ENCODE assay signal across 13 cellular contexts in the genomic region with DNA sequence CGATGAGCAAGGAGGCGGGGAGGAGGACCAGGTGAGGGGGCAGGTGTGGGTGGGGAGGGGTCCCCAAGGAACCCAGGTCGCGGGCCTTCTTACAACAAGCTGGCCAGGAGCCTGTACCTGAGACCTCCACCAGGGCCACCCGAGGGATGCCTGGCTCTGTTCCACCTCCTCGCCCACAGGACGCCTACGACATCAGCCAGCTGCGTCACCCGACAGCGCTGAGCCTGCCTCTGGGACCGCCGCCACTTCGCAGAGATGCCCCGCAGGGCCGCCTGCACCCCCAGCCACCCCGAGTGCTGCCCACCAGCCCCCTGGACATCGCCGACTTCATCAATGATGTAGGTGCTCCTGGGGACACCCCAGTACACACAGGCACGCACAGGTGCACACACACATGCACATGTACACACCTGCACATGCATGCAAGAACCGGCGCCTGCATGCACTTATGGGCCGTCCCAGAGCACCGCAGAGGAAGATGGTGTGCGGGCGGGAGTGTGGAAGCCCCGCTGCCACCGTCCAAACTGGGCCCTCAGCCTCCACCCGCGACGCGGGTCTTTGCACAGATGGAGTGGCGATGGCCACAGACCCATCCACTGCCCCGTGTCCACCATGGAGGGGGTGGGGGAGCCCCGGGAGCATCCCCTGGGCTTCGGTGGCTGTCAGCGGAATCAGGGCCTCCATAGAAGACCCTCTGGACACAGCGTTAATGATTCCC. TPM values are rescaled to one million over a fixed set of nuclear protein-coding genes. Genes with fewer than 3 reads are reported as not detected.
DNase-seq lines count a peak whose midpoint lies in the region; ATAC-seq, FAIRE-seq and TF ChIP-seq lines count a peak whose summit lies in the region.
"Had no signal": no experiment of that assay in that cellular context is flagged by ENCODE, and none has a peak within 500 bp of the region (broad histone marks: within the 10 kb centered on the region; RNA-seq: fewer than 3 reads in every experiment).

No MANE protein-coding gene starts in this region.

- peaks cover 6% of the 10 kb centered on the region; the same call in 1 of the 2 replicates for H3K23me2 ChIP-seq in H1 (ENCODE audit: low read depth, low read length)

- H3K79me1 ChIP-seq in H1 (ENCODE audit: low read depth, low read length): no peaks in the 10 kb centered on the region

- H3K9me3 ChIP-seq in H1 (ENCODE audit: insufficient read depth in 2 of 2, low read depth in 1 of 2, low read length in 1 of 2): no peaks in the 10 kb centered on the region; a peak in 1 of 4 replicates
- no peaks in the 10 kb centered on the region for H3K9me3 ChIP-seq in gastroesophageal sphincter
- no peaks in the 10 kb centered on the region for H3K9me3 ChIP-seq in esophagus muscularis mucosa
- H3K9me3 ChIP-seq: psoas muscle had no signal

- H3K27me3 Mint-ChIP-seq in activated CD4-positive, alpha-beta memory T cell treated with anti-CD3 and anti-CD28 coated beads for 36 hours: no peaks in the 10 kb centered on the region
- peaks cover 3% of the 10 kb centered on the region for H3K27me3 Mint-ChIP-seq in activated CD4-positive, alpha-beta memory T cell treated with anti-CD3 and anti-CD28 coated beads, Interleukin-2, amount 10 ng/mL, durations not matched to agents 7 days and 5 days

- no peak for TF ChIP-seq RAD21 in H1 (IDR thresholded peaks at IDR 0.05 in 1 of 2, conservative IDR thresholded peaks at IDR 0.05 in 1 of 2; ENCODE audit: low read depth in 2 of 2, low read length in 2 of 2)

- POLR2A ChIA-PET in activated CD4-positive, alpha-beta memory T cell treated with anti-CD3 and anti-CD28 coated beads for 36 hours (lab: Charles Lee): interaction anchor here (1.4 kb wide), 1 partner anchor 337 kb away, joined by 4 read pairs; the partner anchor contains the start of genes GALNS and TRAPPC2L
- POLR2A ChIA-PET in activated CD4-positive, alpha-beta memory T cell treated with anti-CD3 and anti-CD28 coated beads, Interleukin-2, amount 10 ng/mL, durations not matched to agents 7 days and 5 days (lab: Charles Lee): no interaction called here
- POLR2A ChIA-PET in H1 (lab: Charles Lee; ENCODE audit: partially characterized antibody): interaction anchor here (1.0 kb wide), 1 partner anchor 24 kb away, joined by 3 read pairs; the partner anchor contains the start of gene ZNF778

- H3K36me3 Mint-ChIP-seq in activated CD4-positive, alpha-beta memory T cell treated with anti-CD3 and anti-CD28 coated beads for 36 hours: no peaks in the 10 kb centered on the region
- no peaks in the 10 kb centered on the region for H3K36me3 Mint-ChIP-seq in activated CD4-positive, alpha-beta memory T cell treated with anti-CD3 and anti-CD28 coated beads, Interleukin-2, amount 10 ng/mL, durations not matched to agents 7 days and 5 days (ENCODE audit: low read depth)

- no peak overlapping the region for H3K56ac ChIP-seq in H1 (replicated peaks; ENCODE audit: insufficient read length, low read depth, low read length)

- H3K4me3 Mint-ChIP-seq in activated CD4-positive, alpha-beta memory T cell treated with anti-CD3 and anti-CD28 coated beads for 36 hours: no peak overlapping the region
- no peak overlapping the region for H3K4me3 Mint-ChIP-seq in activated CD4-positive, alpha-beta memory T cell treated with anti-CD3 and anti-CD28 coated beads, Interleukin-2, amount 10 ng/mL, durations not matched to agents 7 days and 5 days

- no peak overlapping the region for H3K18ac ChIP-seq in H1 (ENCODE audit: extremely low read depth, low read length)

- H2AK5ac ChIP-seq in H1 (ENCODE audit: low read depth, low read length): no peak overlapping the region

- H3K4ac ChIP-seq in H1 (replicated peaks; ENCODE audit: insufficient read length, low read depth, low read length): no peak overlapping the region

- no peak for ATAC-seq in gastroesophageal sphincter

- no peak overlapping the region for H3K27ac Mint-ChIP-seq in activated CD4-positive, alpha-beta memory T cell treated with anti-CD3 and anti-CD28 coated beads for 36 hours
- no peak overlapping the region for H3K27ac Mint-ChIP-seq in activated CD4-positive, alpha-beta memory T cell treated with anti-CD3 and anti-CD28 coated beads, Interleukin-2, amount 10 ng/mL, durations not matched to agents 7 days and 5 days

- H4K8ac ChIP-seq in H1 (ENCODE audit: extremely low read depth, insufficient read depth, low read length): no peak overlapping the region

- FAIRE-seq in H1 (lab: Jason Lieb, UNC): no peak

- H2BK120ac ChIP-seq in H1 (replicated peaks; ENCODE audit: low read depth, low read length): no peak overlapping the region

- intact Hi-C loops in activated CD4-positive, alpha-beta memory T cell treated with anti-CD3 and anti-CD28 coated beads for 36 hours (cut with micrococcal nuclease): no loop called here
- intact Hi-C loops in posterior vena cava (cut with DNase I) (no loop called here), esophagus muscularis mucosa (cut with DNase I) (no loop called here)

- no peak overlapping the region for H2BK12ac ChIP-seq in H1 (ENCODE audit: low read depth, low read length)

- peaks cover 2 to 6% of the 10 kb centered on the region in 2 experiments for H4K20me1 ChIP-seq in H1 (replicated peaks in 1 of 2; ENCODE audit: control insufficient read depth in 1 of 2, insufficient read depth in 2 of 2, low read length in 2 of 2)

- no peak overlapping the region for H3K9ac ChIP-seq in H1 (replicated peaks in 1 of 4; ENCODE audit: extremely low read depth in 1 of 4, low read depth in 3 of 4, low read length in 3 of 4)

- H3K36me3 ChIP-seq in GM06990 (ENCODE audit: control insufficient read depth, insufficient read depth, low read length) (no peaks in the 10 kb centered on the region), H1 (ENCODE audit: control insufficient read depth in 2 of 4, insufficient read depth in 4 of 4, low read length in 3 of 4) (no peaks in the 10 kb centered on the region), gastroesophageal sphincter (no peaks in the 10 kb centered on the region), esophagus muscularis mucosa (no peaks in the 10 kb centered on the region)

- H3K4me1 ChIP-seq in H1 (replicated peaks in 1 of 4; ENCODE audit: control insufficient read depth in 3 of 4, insufficient read depth in 4 of 4, low read length in 3 of 4) (no peaks in the 10 kb centered on the region; a peak in 2 of 7 replicates), gastroesophageal sphincter (peaks cover 0 to 19% (median 6%) of the 10 kb centered on the region in 3 donors), esophagus muscularis mucosa (peaks cover 8 to 24% (median 23%) of the 10 kb centered on the region in 4 donors)
- H3K4me1 ChIP-seq: psoas muscle had no signal

- H3K27ac ChIP-seq in H1 (ENCODE audit: low read depth, low read length): no peak overlapping the region
- H3K27ac ChIP-seq in gastroesophageal sphincter: no peak overlapping the region
- no peak overlapping the region for H3K27ac ChIP-seq in esophagus muscularis mucosa (replicated peaks in 1 of 4)
- H3K27ac ChIP-seq: psoas muscle had no signal

- H3K4me2 ChIP-seq in H1 (ENCODE audit: insufficient read depth in 1 of 2, low read depth in 2 of 2, low read length in 2 of 2): peak overlapping the region; percentile 56 to 70

- no peak overlapping the region for H2BK20ac ChIP-seq in H1 (ENCODE audit: low read length)

- H3K4me3 ChIP-seq in GM06990 (replicated peaks; ENCODE audit: low read depth, low read length) (no peak overlapping the region), H1 (ENCODE audit: extremely low read depth in 1 of 4, insufficient read depth in 2 of 4, low read depth in 3 of 4, low read length in 4 of 4) (peak overlapping the region in 1 of 4 experiments; percentile 56; a peak in 2 of 8 replicates), gastroesophageal sphincter (peak overlapping the region in 1 of 2 donors; percentile 56), esophagus muscularis mucosa (peak overlapping the region in 1 of 4 donors; percentile 33)
- H3K4me3 ChIP-seq: psoas muscle had no signal

- H2BK15ac ChIP-seq in H1 (ENCODE audit: low read length): no peak overlapping the region

- no peak for TF ChIP-seq EP300 in H1 (IDR thresholded peaks at IDR 0.05; ENCODE audit: borderline replicate concordance in 1 of 2, low read depth in 2 of 2, low read length in 2 of 2)
- no peak for TF ChIP-seq EP300 in gastroesophageal sphincter (IDR thresholded peaks at IDR 0.05)
- TF ChIP-seq EP300 in esophagus muscularis mucosa (IDR thresholded peaks at IDR 0.05): no peak

- H4K91ac ChIP-seq in H1 (replicated peaks; ENCODE audit: insufficient read length, low read length): no peak overlapping the region

- H2AFZ ChIP-seq in H1 (ENCODE audit: low read length): no peak overlapping the region; the same call in 1 of the 2 replicates

- no peak overlapping the region for H3K23ac ChIP-seq in H1 (ENCODE audit: insufficient read length)

- TF ChIP-seq CTCF in GM06990 (IDR thresholded peaks at IDR 0.05; ENCODE audit: insufficient read depth, low read length, poor library complexity, severe bottlenecking) (no peak), H1 (IDR thresholded peaks at IDR 0.05; ENCODE audit: control extremely low read depth in 1 of 3, insufficient read depth in 1 of 3, low read depth in 1 of 3, low read length in 3 of 3) (no peak), gastroesophageal sphincter (IDR thresholded peaks at IDR 0.05) (no peak), esophagus muscularis mucosa (IDR thresholded peaks at IDR 0.05) (no peak)

- no peak overlapping the region for H3K14ac ChIP-seq in H1 (ENCODE audit: insufficient read length)

- H3K27me3 ChIP-seq in GM06990 (replicated peaks; ENCODE audit: control insufficient read depth, insufficient read depth, low read length) (no peaks in the 10 kb centered on the region; the same call in 1 of the 2 replicates), H1 (replicated peaks in 1 of 4; ENCODE audit: control insufficient read depth in 3 of 4, extremely low read depth in 1 of 4, insufficient read depth in 3 of 4, low read length in 3 of 4) (peaks cover 0 to 9% (median 6%) of the 10 kb centered on the region in 4 experiments; a peak in 6 of 7 replicates), gastroesophageal sphincter (peaks cover 34% of the 10 kb centered on the region), esophagus muscularis mucosa (peaks cover 0 to 32% (median 8%) of the 10 kb centered on the region in 4 donors)

- no peak for TF ChIP-seq POLR2A in H1 (IDR thresholded peaks at IDR 0.05; ENCODE audit: control extremely low read depth in 1 of 2, low read depth in 2 of 2, low read length in 2 of 2)
- no peak for TF ChIP-seq POLR2A in gastroesophageal sphincter (IDR thresholded peaks at IDR 0.05)
- no peak for TF ChIP-seq POLR2A in esophagus muscularis mucosa (IDR thresholded peaks at IDR 0.05; ENCODE audit: low read depth)

- H4K5ac ChIP-seq in H1 (ENCODE audit: insufficient read length, low read depth, low read length): no peak overlapping the region

- DNase-seq in activated CD4-positive, alpha-beta memory T cell treated with anti-CD3 and anti-CD28 coated beads for 36 hours: peak; percentile 16
- no peak for DNase-seq in activated CD4-positive, alpha-beta memory T cell treated with anti-CD3 and anti-CD28 coated beads, Interleukin-2, amount 10 ng/mL, durations not matched to agents 7 days and 5 days
- peak; percentile 27 for DNase-seq in GM06990 (ENCODE audit: extremely low read depth, insufficient read length)
- DNase-seq in H1 (ENCODE audit: low read depth in 1 of 2, low spot score in 2 of 2): peak in 1 of 2 experiments; percentile 60
- peak; percentile 78 for DNase-seq in posterior vena cava (ENCODE audit: low spot score)
- DNase-seq in NCI-H1092 (lab: John Stamatoyannopoulos, UW): no peak
- DNase-seq in esophagus muscularis mucosa (ENCODE audit: extremely low spot score): no peak
- DNase-seq: cortex of kidney, NCI-H1436 had no signal

- 79% methylated on average over 32 of the region's 38 CpGs; no CpG with 5 or more reads in 1 of the 2 experiments for WGBS in H1 (ENCODE audit: extremely low coverage in 1 of 2, insufficient coverage in 1 of 2, insufficient read length in 1 of 2, insufficient replicate concordance in 2 of 2, low coverage in 1 of 2, low lambda C conversion rate in 2 of 2, missing lambda C conversion rate in 1 of 2), 2 experiments
- 67% methylated on average over 3 of the region's 38 CpGs; no CpG with 5 or more reads in 1 of the 2 donors for WGBS in gastroesophageal sphincter (ENCODE audit: low coverage in 1 of 2), 2 donors
- WGBS in esophagus muscularis mucosa: 71% methylated on average over 31 of the region's 38 CpGs

- no peaks in the 10 kb centered on the region for H3K4me1 Mint-ChIP-seq in activated CD4-positive, alpha-beta memory T cell treated with anti-CD3 and anti-CD28 coated beads for 36 hours (ENCODE audit: low read depth)
- H3K4me1 Mint-ChIP-seq in activated CD4-positive, alpha-beta memory T cell treated with anti-CD3 and anti-CD28 coated beads, Interleukin-2, amount 10 ng/mL, durations not matched to agents 7 days and 5 days: no peaks in the 10 kb centered on the region

- CTCF ChIA-PET in activated CD4-positive, alpha-beta memory T cell treated with anti-CD3 and anti-CD28 coated beads for 36 hours (lab: Charles Lee): no interaction called here
- CTCF ChIA-PET in activated CD4-positive, alpha-beta memory T cell treated with anti-CD3 and anti-CD28 coated beads, Interleukin-2, amount 10 ng/mL, durations not matched to agents 7 days and 5 days (lab: Charles Lee): no interaction called here
- CTCF ChIA-PET in H1 (lab: Charles Lee; ENCODE audit: partially characterized antibody): interaction anchor here (1.6 to 1.9 kb wide), 2 partner anchors 20 to 26 kb away, joined by 4 to 7 read pairs; no protein-coding TSS in a partner anchor

- H2BK5ac ChIP-seq in H1 (ENCODE audit: low read depth, low read length): no peak overlapping the region; the same call in 1 of the 2 replicates

- H3K79me2 ChIP-seq in H1 (ENCODE audit: control insufficient read depth in 1 of 2, insufficient read depth in 2 of 2, low read length in 2 of 2): no peaks in the 10 kb centered on the region

- H3K9me3 Mint-ChIP-seq in activated CD4-positive, alpha-beta memory T cell treated with anti-CD3 and anti-CD28 coated beads for 36 hours: no peaks in the 10 kb centered on the region
- no peaks in the 10 kb centered on the region for H3K9me3 Mint-ChIP-seq in activated CD4-positive, alpha-beta memory T cell treated with anti-CD3 and anti-CD28 coated beads, Interleukin-2, amount 10 ng/mL, durations not matched to agents 7 days and 5 days

RNA-seq across cellular contexts. Expression of gene SLC22A31, which starts 6.6 kb away (rescaled TPM):
- under 1 TPM; 0.39 to 0.45 TPM for total RNA-seq in activated CD4-positive, alpha-beta memory T cell treated with anti-CD3 and anti-CD28 coated beads for 36 hours
- under 1 TPM; 0.23 to 0.53 TPM for total RNA-seq in activated CD4-positive, alpha-beta memory T cell treated with anti-CD3 and anti-CD28 coated beads, Interleukin-2, amount 10 ng/mL, durations not matched to agents 7 days and 5 days
- total RNA-seq in H1 (2021; fragmentation: NEBNext Ultra II Directional; extraction: Animal tissue kit (Norgen Biotek cat#: 25700)): 10.6 and 11.1 TPM in 2 replicates
- polyA plus RNA-seq in H1 (2011; rRNA removed): 7.7 and 7.9 TPM in 2 replicates
- 6.7 TPM for polyA plus RNA-seq in H1 (2011; cell fraction: cytosol; rRNA removed)
- polyA plus RNA-seq in H1 (2011; cell fraction: nucleus; rRNA removed): 50.6 TPM
- 5.9 to 13.0 TPM (median 10.2 TPM) in 4 replicates for polyA plus RNA-seq in H1 (2012, experiment 1 of 2)
- 5.9 TPM for polyA plus RNA-seq in H1 (2012, experiment 2 of 2)
- polyA plus RNA-seq in H1 (2013, experiment 1 of 2): 7.2 TPM
- 7.0 TPM for polyA plus RNA-seq in H1 (2013, experiment 2 of 2)
- 1.2 and 2.6 TPM in 2 replicates for polyA minus RNA-seq in H1 (2011; rRNA and poly(A)+ RNA removed)
- polyA minus RNA-seq in H1 (2011; cell fraction: cytosol; rRNA and poly(A)+ RNA removed): 3.0 TPM
- polyA minus RNA-seq in H1 (2011; cell fraction: nucleus; rRNA and poly(A)+ RNA removed): 10.6 TPM
- 1 to 10 TPM in 1 of 2 donors, not detected in 1; 4.5 TPM for total RNA-seq in posterior vena cava
- not detected for total RNA-seq in gastroesophageal sphincter
- under 1 TPM in 1 of 4 donors, not detected in 3; 0.26 TPM for total RNA-seq in esophagus muscularis mucosa
- total RNA-seq: psoas muscle, SK-MEL-5, urinary bladder had no signal

RNA-seq across cellular contexts. Expression of gene CDH15, which starts 22.2 kb away (rescaled TPM):
- not detected for total RNA-seq in activated CD4-positive, alpha-beta memory T cell treated with anti-CD3 and anti-CD28 coated beads for 36 hours
- not detected for total RNA-seq in activated CD4-positive, alpha-beta memory T cell treated with anti-CD3 and anti-CD28 coated beads, Interleukin-2, amount 10 ng/mL, durations not matched to agents 7 days and 5 days
- total RNA-seq in H1 (2021; fragmentation: NEBNext Ultra II Directional; extraction: Animal tissue kit (Norgen Biotek cat#: 25700)): 0.65 and 0.82 TPM in 2 replicates
- polyA plus RNA-seq in H1 (2011; rRNA removed): 0.50 and 0.60 TPM in 2 replicates
- polyA plus RNA-seq in H1 (2011; cell fraction: cytosol; rRNA removed): 0.59 TPM
- 1.0 TPM for polyA plus RNA-seq in H1 (2011; cell fraction: nucleus; rRNA removed)
- polyA plus RNA-seq in H1 (2012, experiment 1 of 2): 0.33 to 0.53 TPM (median 0.35 TPM) in 4 replicates
- polyA plus RNA-seq in H1 (2012, experiment 2 of 2): 0.35 TPM
- polyA plus RNA-seq in H1 (2013, experiment 1 of 2): 0.65 TPM
- 0.57 TPM for polyA plus RNA-seq in H1 (2013, experiment 2 of 2)
- polyA minus RNA-seq in H1 (2011; rRNA and poly(A)+ RNA removed): 0.07 TPM in 1 of 2 replicates, not detected in the other
- 0.73 TPM for polyA minus RNA-seq in H1 (2011; cell fraction: cytosol; rRNA and poly(A)+ RNA removed)
- polyA minus RNA-seq in H1 (2011; cell fraction: nucleus; rRNA and poly(A)+ RNA removed): 0.60 TPM
- total RNA-seq in posterior vena cava: under 1 TPM in 1 of 2 donors, not detected in 1; 0.46 TPM
- 1 to 10 TPM in 1 of 4 donors, under 1 TPM in 2, not detected in 1; 0.15 to 1.1 (median 0.27) TPM for total RNA-seq in gastroesophageal sphincter
- under 1 TPM in 3 of 4 donors, not detected in 1; under 0.01 to 0.17 (median 0.13) TPM for total RNA-seq in esophagus muscularis mucosa
- total RNA-seq: SK-MEL-5 had no signal

RNA-seq across cellular contexts. Expression of gene ZNF778, which starts 23.8 kb away (rescaled TPM):
- 1 to 10 TPM; 7.4 to 7.9 TPM for total RNA-seq in activated CD4-positive, alpha-beta memory T cell treated with anti-CD3 and anti-CD28 coated beads for 36 hours
- total RNA-seq in activated CD4-positive, alpha-beta memory T cell treated with anti-CD3 and anti-CD28 coated beads, Interleukin-2, amount 10 ng/mL, durations not matched to agents 7 days and 5 days: 1 to 10 TPM; 6.6 to 6.8 TPM
- total RNA-seq in H1 (2021; fragmentation: NEBNext Ultra II Directional; extraction: Animal tissue kit (Norgen Biotek cat#: 25700)): 19.8 and 21.9 TPM in 2 replicates
- polyA plus RNA-seq in H1 (2011; rRNA removed): 8.6 and 9.5 TPM in 2 replicates
- 8.3 TPM for polyA plus RNA-seq in H1 (2011; cell fraction: cytosol; rRNA removed)
- polyA plus RNA-seq in H1 (2011; cell fraction: nucleus; rRNA removed): 11.0 TPM
- 8.9 to 11.6 TPM (median 10.6 TPM) in 4 replicates for polyA plus RNA-seq in H1 (2012, experiment 1 of 2)
- 0.62 TPM for polyA plus RNA-seq in H1 (2012, experiment 2 of 2)
- polyA plus RNA-seq in H1 (2013, experiment 1 of 2): 11.3 TPM
- 10.3 TPM for polyA plus RNA-seq in H1 (2013, experiment 2 of 2)
- 30.1 and 31.7 TPM in 2 replicates for polyA minus RNA-seq in H1 (2011; rRNA and poly(A)+ RNA removed)
- 26.0 TPM for polyA minus RNA-seq in H1 (2011; cell fraction: cytosol; rRNA and poly(A)+ RNA removed)
- 19.5 TPM for polyA minus RNA-seq in H1 (2011; cell fraction: nucleus; rRNA and poly(A)+ RNA removed)
- total RNA-seq in posterior vena cava (1 to 10 TPM; 8.4 to 9.3 TPM), gastroesophageal sphincter (10 to 100 TPM; 11.1 to 28.0 (median 12.4) TPM), esophagus muscularis mucosa (10 to 100 TPM; 11.2 to 17.2 (median 13.9) TPM)

Comparison
In these comparisons a context has a peak if more than half of its experiments do, and no peak if none do; other contexts are left out.
1. DNase-seq: peak in activated CD4-positive, alpha-beta memory T cell treated with anti-CD3 and anti-CD28 coated beads for 36 hours (single experiment), GM06990 (single experiment) and posterior vena cava (single experiment); none in activated CD4-positive, alpha-beta memory T cell treated with anti-CD3 and anti-CD28 coated beads, Interleukin-2, amount 10 ng/mL, durations not matched to agents 7 days and 5 days (single experiment), NCI-H1092 (single experiment) and esophagus muscularis mucosa (single experiment).